8 cellular contexts compared by ENCODE assay signal in genomic region chr12:22459872-22460490, GRCh38.
DNase-seq lines count a peak whose midpoint lies in the region; ATAC-seq and TF ChIP-seq lines count a peak whose summit lies in the region.

No MANE protein-coding gene starts in this region.

- H3K9me3 ChIP-seq in WERI-Rb-1 (ENCODE audit: severe bottlenecking) = no peaks in the 10 kb centered on the region
- H3K9me3 ChIP-seq in gastrocnemius medialis = no peaks in the 10 kb centered on the region

- H3K36me3 ChIP-seq in WERI-Rb-1 = no peaks in the 10 kb centered on the region
- H3K36me3 ChIP-seq in gastrocnemius medialis = no peaks in the 10 kb centered on the region

- DNase-seq in DMS153 (lab: John Stamatoyannopoulos, UW) (peak; percentile 4), DMS153 treated with DMSO at 0.1 percent for 48 hours (lab: John Stamatoyannopoulos, UW; ENCODE audit: unreplicated experiment) (no peak), NCI-H1105 (lab: John Stamatoyannopoulos, UW) (peak; percentile 56), WERI-Rb-1 (peak; percentile 19), glomerular visceral epithelial cell (ENCODE audit: extremely low spot score) (peak; percentile 37), gastrocnemius medialis (no peak)
- DNase-seq in stimulated activated CD4-positive, alpha-beta T cell treated with anti-CD3 and anti-CD28 coated beads, Interleukin-2, amount 100 ng/mL, for 48 hours = no peak

- TF ChIP-seq CTCF in WERI-Rb-1 (IDR thresholded peaks at IDR 0.05; ENCODE audit: low read depth, low read length) = peak; percentile 42; the same call in 1 of the 2 replicates
- peak in 4 of 5 experiments; percentile 26 to 48 (median 30) for TF ChIP-seq CTCF in gastrocnemius medialis (IDR thresholded peaks at IDR 0.05 in 4 of 5, conservative IDR thresholded peaks at IDR 0.05 in 1 of 5)

- H3K4me3 ChIP-seq in WERI-Rb-1 (ENCODE audit: low read depth, low read length) = no peak overlapping the region
- H3K4me3 ChIP-seq in gastrocnemius medialis = no peak overlapping the region

- TF ChIP-seq POLR2A in gastrocnemius medialis (IDR thresholded peaks at IDR 0.05) = no peak

- intact Hi-C loops in gastrocnemius medialis (cut with DNase I; ENCODE audit: low total_unique reads) = loop anchor here (5.0 kb wide), 1 partner anchor 378 kb away; no protein-coding TSS in a partner anchor

- peak; percentile 53 for ATAC-seq in GM21717 (IDR thresholded peaks at IDR 0.05; ENCODE audit: unreplicated experiment)
- peak in 1 of 2 donors; percentile 33 for ATAC-seq in gastrocnemius medialis

- no peaks in the 10 kb centered on the region for H3K4me1 ChIP-seq in gastrocnemius medialis

- H3K27me3 ChIP-seq in WERI-Rb-1 (ENCODE audit: insufficient read depth, low read depth, severe bottlenecking) = no peaks in the 10 kb centered on the region
- H3K27me3 ChIP-seq in gastrocnemius medialis = no peaks in the 10 kb centered on the region

- in situ Hi-C loops in gastrocnemius medialis (cut with MboI; ENCODE audit: low sequenced_read_pairs in 4 of 4) = loop anchor here in 1 of 4 donors (10.0 kb wide), 1 partner anchor 755 kb away; no protein-coding TSS in a partner anchor

- H3K27ac ChIP-seq in WERI-Rb-1 (no peak overlapping the region), gastrocnemius medialis (no peak overlapping the region)

Comparison
In these comparisons a context has a peak if more than half of its experiments do, and no peak if none do; other contexts are left out.
1. DNase-seq: peak in DMS153 (single experiment), NCI-H1105 (single experiment), WERI-Rb-1 (single experiment) and glomerular visceral epithelial cell (single experiment); none in DMS153 treated with DMSO at 0.1 percent for 48 hours (single experiment), gastrocnemius medialis (0 of 2) and stimulated activated CD4-positive, alpha-beta T cell treated with anti-CD3 and anti-CD28 coated beads, Interleukin-2, amount 100 ng/mL, for 48 hours (0 of 2).